8 cellular contexts compared by ENCODE assay signal in genomic region chr5:56412601-56413379, GRCh38.
DNase-seq lines count a peak whose midpoint lies in the region; ATAC-seq and TF ChIP-seq lines count a peak whose summit lies in the region.

No MANE protein-coding gene starts in this region.

- peaks cover 8% of the 10 kb centered on the region for H3K4me1 Mint-ChIP-seq in stimulated activated naive CD8-positive, alpha-beta T cell treated with anti-CD3 and anti-CD28 coated beads, Interleukin-15, amount 100 ng/mL, for 72 hours
- H3K4me1 Mint-ChIP-seq in osteocyte (ENCODE audit: unreplicated experiment): peaks cover 59% of the 10 kb centered on the region

- H3K36me3 Mint-ChIP-seq in osteocyte (ENCODE audit: unreplicated experiment): no peaks in the 10 kb centered on the region

- ATAC-seq in GM18517 (IDR thresholded peaks at IDR 0.05; ENCODE audit: unreplicated experiment) (peak; percentile 85), HG02588 (IDR thresholded peaks at IDR 0.05; ENCODE audit: unreplicated experiment) (peak; percentile 85)
- ATAC-seq in stimulated activated naive CD8-positive, alpha-beta T cell treated with anti-CD3 and anti-CD28 coated beads, Interleukin-15, amount 100 ng/mL, for 72 hours: peak; percentile 40

- no peaks in the 10 kb centered on the region for H3K27me3 Mint-ChIP-seq in stimulated activated naive CD8-positive, alpha-beta T cell treated with anti-CD3 and anti-CD28 coated beads, Interleukin-15, amount 100 ng/mL, for 72 hours
- no peaks in the 10 kb centered on the region for H3K27me3 Mint-ChIP-seq in osteocyte (ENCODE audit: unreplicated experiment)

- TF ChIP-seq CTCF in fibroblast of villous mesenchyme (IDR thresholded peaks at IDR 0.05; ENCODE audit: insufficient read depth, low read depth, low read length) (no peak), osteocyte (IDR thresholded peaks at IDR 0.05) (no peak)

- no peak overlapping the region for H3K4me3 ChIP-seq in fibroblast of villous mesenchyme (ENCODE audit: low read depth, low read length)

- H3K9me3 Mint-ChIP-seq in stimulated activated naive CD8-positive, alpha-beta T cell treated with anti-CD3 and anti-CD28 coated beads, Interleukin-15, amount 100 ng/mL, for 72 hours: peaks cover 0 to 6% of the 10 kb centered on the region in 2 donors
- H3K9me3 Mint-ChIP-seq in osteocyte (ENCODE audit: unreplicated experiment): no peaks in the 10 kb centered on the region

- no peak overlapping the region for H3K4me3 Mint-ChIP-seq in stimulated activated naive CD8-positive, alpha-beta T cell treated with anti-CD3 and anti-CD28 coated beads, Interleukin-15, amount 100 ng/mL, for 72 hours
- no peak overlapping the region for H3K4me3 Mint-ChIP-seq in osteocyte (ENCODE audit: unreplicated experiment)

- peak overlapping the region in 1 of 2 donors; percentile 30 for H3K27ac Mint-ChIP-seq in stimulated activated naive CD8-positive, alpha-beta T cell treated with anti-CD3 and anti-CD28 coated beads, Interleukin-15, amount 100 ng/mL, for 72 hours
- H3K27ac Mint-ChIP-seq in osteocyte (ENCODE audit: unreplicated experiment): no peak overlapping the region

- peak; percentile 53 to 75 for DNase-seq in NCI-H524 (lab: John Stamatoyannopoulos, UW)
- DNase-seq in fibroblast of villous mesenchyme (ENCODE audit: low read depth): peak; percentile 61
- DNase-seq in stimulated activated naive CD8-positive, alpha-beta T cell treated with anti-CD3 and anti-CD28 coated beads, Interleukin-15, amount 100 ng/mL, for 72 hours: no peak
- DNase-seq in osteocyte (ENCODE audit: extremely low spot score, unreplicated experiment): no peak
- DNase-seq in iPS-NIHi11 (ENCODE audit: low spot score): no peak
- no peak for DNase-seq in cerebellar cortex (ENCODE audit: low spot score)

Comparison
In these comparisons a context has a peak if more than half of its experiments do, and no peak if none do; other contexts are left out.
1. DNase-seq: peak in NCI-H524 (2 of 2) and fibroblast of villous mesenchyme (single experiment); none in stimulated activated naive CD8-positive, alpha-beta T cell treated with anti-CD3 and anti-CD28 coated beads, Interleukin-15, amount 100 ng/mL, for 72 hours (0 of 2), osteocyte (single experiment), iPS-NIHi11 (single experiment) and cerebellar cortex (single experiment).
2. Peak in every context shown above with its lines, with median percentiles within 50 percentile points of each other: ATAC-seq.